ENCODE assay signal across 1 cellular context in genomic region chr19:50178320-50178719, GRCh38.
TF ChIP-seq lines count a peak whose summit lies in the region.

No MANE protein-coding gene starts in this region.

TF ChIP-seq in K562, 482 proteins besides CTCF, POLR2A, EP300 and RAD21:
- TF ChIP-seq, protein P1, sequence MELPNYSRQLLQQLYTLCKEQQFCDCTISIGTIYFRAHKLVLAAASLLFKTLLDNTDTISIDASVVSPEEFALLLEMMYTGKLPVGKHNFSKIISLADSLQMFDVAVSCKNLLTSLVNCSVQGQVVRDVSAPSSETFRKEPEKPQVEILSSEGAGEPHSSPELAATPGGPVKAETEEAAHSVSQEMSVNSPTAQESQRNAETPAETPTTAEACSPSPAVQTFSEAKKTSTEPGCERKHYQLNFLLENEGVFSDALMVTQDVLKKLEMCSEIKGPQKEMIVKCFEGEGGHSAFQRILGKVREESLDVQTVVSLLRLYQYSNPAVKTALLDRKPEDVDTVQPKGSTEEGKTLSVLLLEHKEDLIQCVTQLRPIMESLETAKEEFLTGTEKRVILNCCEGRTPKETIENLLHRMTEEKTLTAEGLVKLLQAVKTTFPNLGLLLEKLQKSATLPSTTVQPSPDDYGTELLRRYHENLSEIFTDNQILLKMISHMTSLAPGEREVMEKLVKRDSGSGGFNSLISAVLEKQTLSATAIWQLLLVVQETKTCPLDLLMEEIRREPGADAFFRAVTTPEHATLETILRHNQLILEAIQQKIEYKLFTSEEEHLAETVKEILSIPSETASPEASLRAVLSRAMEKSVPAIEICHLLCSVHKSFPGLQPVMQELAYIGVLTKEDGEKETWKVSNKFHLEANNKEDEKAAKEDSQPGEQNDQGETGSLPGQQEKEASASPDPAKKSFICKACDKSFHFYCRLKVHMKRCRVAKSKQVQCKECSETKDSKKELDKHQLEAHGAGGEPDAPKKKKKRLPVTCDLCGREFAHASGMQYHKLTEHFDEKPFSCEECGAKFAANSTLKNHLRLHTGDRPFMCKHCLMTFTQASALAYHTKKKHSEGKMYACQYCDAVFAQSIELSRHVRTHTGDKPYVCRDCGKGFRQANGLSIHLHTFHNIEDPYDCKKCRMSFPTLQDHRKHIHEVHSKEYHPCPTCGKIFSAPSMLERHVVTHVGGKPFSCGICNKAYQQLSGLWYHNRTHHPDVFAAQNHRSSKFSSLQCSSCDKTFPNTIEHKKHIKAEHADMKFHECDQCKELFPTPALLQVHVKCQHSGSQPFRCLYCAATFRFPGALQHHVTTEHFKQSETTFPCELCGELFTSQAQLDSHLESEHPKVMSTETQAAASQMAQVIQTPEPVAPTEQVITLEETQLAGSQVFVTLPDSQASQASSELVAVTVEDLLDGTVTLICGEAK (IDR thresholded peaks at IDR 0.05), result peak; percentile 97
- TF ChIP-seq, protein P1 (CRISPR knock-in tag; IDR thresholded peaks at IDR 0.05), result peak; percentile 95
- TF ChIP-seq E2F6 (IDR thresholded peaks at IDR 0.05; ENCODE audit: borderline replicate concordance in 1 of 2, extremely low read depth in 1 of 2, insufficient read depth in 1 of 2, insufficient read length in 1 of 2, low read depth in 1 of 2, low read length in 1 of 2, poor library complexity in 1 of 2, severe bottlenecking in 1 of 2), result no peak
